In the genomic region with DNA sequence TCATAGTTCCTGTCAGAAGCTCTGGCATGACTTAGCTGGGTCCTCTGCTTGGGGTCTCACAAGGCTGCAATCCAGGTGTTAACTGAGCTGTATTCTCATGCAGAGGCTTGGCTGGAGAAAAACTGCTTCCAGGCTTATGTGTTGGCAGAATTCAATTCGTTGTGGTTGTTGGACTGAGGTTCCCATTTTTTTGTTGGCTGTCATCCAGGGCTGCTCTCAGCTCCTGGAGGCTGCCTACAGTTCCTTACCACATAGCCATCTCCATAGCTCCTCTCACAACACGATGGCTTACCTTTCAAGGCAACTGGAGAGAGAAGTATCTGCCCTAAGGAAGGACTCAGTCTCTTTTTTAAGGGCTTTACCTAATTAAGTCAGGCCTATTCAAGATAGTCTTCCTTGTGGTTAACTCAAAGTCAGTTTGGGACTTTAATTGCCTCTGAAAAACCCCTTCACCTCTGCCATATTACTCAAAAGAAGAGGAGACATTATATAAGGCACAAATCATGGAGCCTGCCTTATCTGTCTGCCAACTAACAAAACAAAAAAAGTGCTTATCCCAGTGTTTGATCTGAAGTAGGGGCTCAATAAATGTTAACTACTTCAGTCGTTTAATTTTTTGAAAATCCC, we compare ENCODE assay signal across 1 cellular context.
TF ChIP-seq lines count a peak whose summit lies in the region.

No MANE protein-coding gene starts in this region.

TF ChIP-seq in K562, 482 proteins besides CTCF, POLR2A, EP300 and RAD21:
- TF ChIP-seq ZNF75A (CRISPR knock-in tag; IDR thresholded peaks at IDR 0.05) (no peak), POLR2AphosphoS2 (IDR thresholded peaks at IDR 0.05; ENCODE audit: low read length) (no peak), ASH1L (IDR thresholded peaks at IDR 0.05; ENCODE audit: borderline replicate concordance, low read depth, partially characterized antibody) (no peak), ZNF124 (CRISPR knock-in tag; IDR thresholded peaks at IDR 0.05) (no peak), NFIC (IDR thresholded peaks at IDR 0.05) (peak; percentile 39; the same call in 1 of the 2 replicates), HCFC1 (IDR thresholded peaks at IDR 0.05; ENCODE audit: low read depth, low read length) (no peak)
